ENCODE assay signal across 10 cellular contexts in the genomic region with DNA sequence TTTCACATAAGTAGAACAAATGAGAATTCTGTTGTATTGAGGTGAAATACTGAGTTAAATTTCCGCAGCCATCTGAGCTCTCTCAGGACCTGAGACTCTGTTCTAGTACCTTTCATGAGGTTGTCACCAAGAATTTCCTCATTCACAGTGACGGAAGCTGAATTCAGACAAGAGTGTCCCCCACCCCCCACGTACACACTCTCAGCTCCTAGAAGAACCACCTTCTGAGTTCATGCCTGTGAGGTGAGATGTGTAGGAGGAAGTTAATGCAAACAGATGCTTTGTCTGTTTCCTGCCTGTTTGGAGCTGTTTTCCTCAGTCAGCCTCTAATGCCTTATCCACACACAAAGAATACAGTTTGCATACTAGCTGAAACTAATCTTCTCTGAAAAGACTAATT. TPM values are rescaled to one million over a fixed set of nuclear protein-coding genes. Genes with fewer than 3 reads are reported as not detected.
DNase-seq lines count a peak whose midpoint lies in the region; ATAC-seq and TF ChIP-seq lines count a peak whose summit lies in the region.
"Had no signal": no experiment of that assay in that cellular context is flagged by ENCODE, and none has a peak within 500 bp of the region (broad histone marks: within the 10 kb centered on the region; RNA-seq: fewer than 3 reads in every experiment).

No MANE protein-coding gene starts in this region.

- H3F3A ChIP-seq in neural cell (ENCODE audit: insufficient read depth, low read length, poor library complexity, severe bottlenecking): peaks cover 3% of the 10 kb centered on the region

- H3K36me3 ChIP-seq in neural cell (ENCODE audit: insufficient read depth, low read length) (no peaks in the 10 kb centered on the region), thyroid gland (no peaks in the 10 kb centered on the region)
- H3K36me3 ChIP-seq: vagina had no signal

- TF ChIP-seq RAD21 in neural cell (conservative IDR thresholded peaks at IDR 0.05): no peak

- H3K9me3 Mint-ChIP-seq in activated T-helper 17 cell treated with anti-CD3 and anti-CD28 coated beads, Interleukin-2, amount 50 U/mL, for 72 hours: no peaks in the 10 kb centered on the region
- H3K9me3 Mint-ChIP-seq in mesothelial cell of epicardium: no peaks in the 10 kb centered on the region

- TF ChIP-seq POLR2A in thyroid gland (IDR thresholded peaks at IDR 0.05): no peak

- no peak overlapping the region for H2AFZ ChIP-seq in neural cell (ENCODE audit: low read depth, low read length)

- H3K9ac ChIP-seq in neural cell (ENCODE audit: low read length): no peak overlapping the region

- no peak overlapping the region for H3K4me2 ChIP-seq in neural cell (ENCODE audit: low read length)

- H3K9me2 ChIP-seq in neural cell (ENCODE audit: insufficient read depth, low read length): no peaks in the 10 kb centered on the region

- H3K9me3 ChIP-seq in neural cell (ENCODE audit: low read length) (no peaks in the 10 kb centered on the region), thyroid gland (no peaks in the 10 kb centered on the region)
- H3K9me3 ChIP-seq: vagina had no signal

- peaks cover 96% of the 10 kb centered on the region for H3K36me3 Mint-ChIP-seq in activated T-helper 17 cell treated with anti-CD3 and anti-CD28 coated beads, Interleukin-2, amount 50 U/mL, for 72 hours (ENCODE audit: low read depth)
- no peaks in the 10 kb centered on the region for H3K36me3 Mint-ChIP-seq in mesothelial cell of epicardium

- H3K4me1 ChIP-seq in thyroid gland: peaks cover 14 to 26% of the 10 kb centered on the region in 2 donors
- H3K4me1 ChIP-seq: vagina had no signal

- TF ChIP-seq EP300 in neural cell (conservative IDR thresholded peaks at IDR 0.05; ENCODE audit: poor library complexity, severe bottlenecking): no peak

- H3K27ac Mint-ChIP-seq in activated T-helper 17 cell treated with anti-CD3 and anti-CD28 coated beads, Interleukin-2, amount 50 U/mL, for 72 hours: peak overlapping the region; percentile 100
- H3K27ac Mint-ChIP-seq in mesothelial cell of epicardium: no peak overlapping the region

- H4K20me1 ChIP-seq in neural cell (ENCODE audit: insufficient read depth): no peaks in the 10 kb centered on the region

- intact Hi-C loops in thyroid gland (cut with DNase I): no loop called here

- H3K27ac ChIP-seq in neural cell (ENCODE audit: low read length) (peak overlapping the region; percentile 38), thyroid gland (no peak overlapping the region)
- H3K27ac ChIP-seq: vagina had no signal

- ATAC-seq in activated T-helper 17 cell treated with anti-CD3 and anti-CD28 coated beads, Interleukin-2, amount 50 U/mL, for 72 hours (replicated peaks): peak; percentile 55
- ATAC-seq in HG03097 (IDR thresholded peaks at IDR 0.05; ENCODE audit: low FRiP score, unreplicated experiment) (no peak), HG02623 (IDR thresholded peaks at IDR 0.05; ENCODE audit: unreplicated experiment) (no peak)

- H3K27me3 Mint-ChIP-seq in activated T-helper 17 cell treated with anti-CD3 and anti-CD28 coated beads, Interleukin-2, amount 50 U/mL, for 72 hours: no peaks in the 10 kb centered on the region
- H3K27me3 Mint-ChIP-seq in mesothelial cell of epicardium (ENCODE audit: low read depth): peaks cover 1% of the 10 kb centered on the region

- peak; percentile 41 for DNase-seq in activated CD4-positive, CD25-positive, alpha-beta regulatory T cell treated with anti-CD3 and anti-CD28 coated beads, Interleukin-2, amount 50 U/mL, for 16 hours (ENCODE audit: low read depth, low spot score)
- DNase-seq in activated CD4-positive, CD25-positive, alpha-beta regulatory T cell treated with anti-CD3 and anti-CD28 coated beads, Interleukin-2, amount 50 U/mL, for 72 hours: no peak
- DNase-seq in thyroid gland (peak; percentile 9 to 13), mesothelial cell of epicardium (ENCODE audit: low spot score in 2 of 2, unreplicated experiment in 2 of 2) (no peak)
- DNase-seq: glutamatergic neuron had no signal

- no peak for TF ChIP-seq CTCF in neural cell (IDR thresholded peaks at IDR 0.05; ENCODE audit: poor library complexity, severe bottlenecking)
- TF ChIP-seq CTCF in thyroid gland (IDR thresholded peaks at IDR 0.05): no peak
- TF ChIP-seq CTCF in mesothelial cell of epicardium (IDR thresholded peaks at IDR 0.05; ENCODE audit: unreplicated experiment): no peak

- peaks cover 14% of the 10 kb centered on the region for H3K79me2 ChIP-seq in neural cell (replicated peaks; ENCODE audit: insufficient read depth, low read length)

- H3K4me3 ChIP-seq in neural cell (ENCODE audit: low read length) (no peak overlapping the region), thyroid gland (replicated peaks in 1 of 3) (no peak overlapping the region)
- H3K4me3 ChIP-seq: vagina had no signal

- no peaks in the 10 kb centered on the region for H3K27me3 ChIP-seq in neural cell (ENCODE audit: insufficient read depth, low read depth, low read length)
- no peaks in the 10 kb centered on the region for H3K27me3 ChIP-seq in thyroid gland
- H3K27me3 ChIP-seq: vagina had no signal

- peak overlapping the region; percentile 80 for H3K4me3 Mint-ChIP-seq in activated T-helper 17 cell treated with anti-CD3 and anti-CD28 coated beads, Interleukin-2, amount 50 U/mL, for 72 hours
- H3K4me3 Mint-ChIP-seq in mesothelial cell of epicardium: no peak overlapping the region

- 53 to 66% methylated on average over 3 of the region's 3 CpGs for WGBS in thyroid gland, 2 donors

- peaks cover 32% of the 10 kb centered on the region for H3K4me1 Mint-ChIP-seq in activated T-helper 17 cell treated with anti-CD3 and anti-CD28 coated beads, Interleukin-2, amount 50 U/mL, for 72 hours
- H3K4me1 Mint-ChIP-seq in mesothelial cell of epicardium: no peaks in the 10 kb centered on the region

TF ChIP-seq in neural cell, 6 proteins besides CTCF, POLR2A, EP300 and RAD21:
- TF ChIP-seq SMC3 (conservative IDR thresholded peaks at IDR 0.05; ENCODE audit: poor library complexity) (no peak), POLR2AphosphoS5 (IDR thresholded peaks at IDR 0.05) (no peak), TAF1 (IDR thresholded peaks at IDR 0.05; ENCODE audit: low read depth) (no peak), EZH2 (IDR thresholded peaks at IDR 0.05; ENCODE audit: borderline replicate concordance, insufficient read depth, low read length, poor library complexity, severe bottlenecking) (no peak), MXI1 (conservative IDR thresholded peaks at IDR 0.05; ENCODE audit: poor library complexity, severe bottlenecking) (no peak)
- TF ChIP-seq, protein P1, sequence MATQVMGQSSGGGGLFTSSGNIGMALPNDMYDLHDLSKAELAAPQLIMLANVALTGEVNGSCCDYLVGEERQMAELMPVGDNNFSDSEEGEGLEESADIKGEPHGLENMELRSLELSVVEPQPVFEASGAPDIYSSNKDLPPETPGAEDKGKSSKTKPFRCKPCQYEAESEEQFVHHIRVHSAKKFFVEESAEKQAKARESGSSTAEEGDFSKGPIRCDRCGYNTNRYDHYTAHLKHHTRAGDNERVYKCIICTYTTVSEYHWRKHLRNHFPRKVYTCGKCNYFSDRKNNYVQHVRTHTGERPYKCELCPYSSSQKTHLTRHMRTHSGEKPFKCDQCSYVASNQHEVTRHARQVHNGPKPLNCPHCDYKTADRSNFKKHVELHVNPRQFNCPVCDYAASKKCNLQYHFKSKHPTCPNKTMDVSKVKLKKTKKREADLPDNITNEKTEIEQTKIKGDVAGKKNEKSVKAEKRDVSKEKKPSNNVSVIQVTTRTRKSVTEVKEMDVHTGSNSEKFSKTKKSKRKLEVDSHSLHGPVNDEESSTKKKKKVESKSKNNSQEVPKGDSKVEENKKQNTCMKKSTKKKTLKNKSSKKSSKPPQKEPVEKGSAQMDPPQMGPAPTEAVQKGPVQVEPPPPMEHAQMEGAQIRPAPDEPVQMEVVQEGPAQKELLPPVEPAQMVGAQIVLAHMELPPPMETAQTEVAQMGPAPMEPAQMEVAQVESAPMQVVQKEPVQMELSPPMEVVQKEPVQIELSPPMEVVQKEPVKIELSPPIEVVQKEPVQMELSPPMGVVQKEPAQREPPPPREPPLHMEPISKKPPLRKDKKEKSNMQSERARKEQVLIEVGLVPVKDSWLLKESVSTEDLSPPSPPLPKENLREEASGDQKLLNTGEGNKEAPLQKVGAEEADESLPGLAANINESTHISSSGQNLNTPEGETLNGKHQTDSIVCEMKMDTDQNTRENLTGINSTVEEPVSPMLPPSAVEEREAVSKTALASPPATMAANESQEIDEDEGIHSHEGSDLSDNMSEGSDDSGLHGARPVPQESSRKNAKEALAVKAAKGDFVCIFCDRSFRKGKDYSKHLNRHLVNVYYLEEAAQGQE (IDR thresholded peaks at IDR 0.05; ENCODE audit: borderline replicate concordance): no peak

RNA-seq across cellular contexts. Expression of gene BICDL1, which starts 18.2 kb away (rescaled TPM):
- 10 to 100 TPM; 36.9 to 91.6 TPM for total RNA-seq in activated T-helper 17 cell treated with anti-CD3 and anti-CD28 coated beads, Interleukin-2, amount 50 U/mL, for 72 hours
- 136 and 198 TPM in 2 replicates for polyA plus RNA-seq in neural cell
- polyA minus RNA-seq in neural cell: 77.6 and 77.9 TPM in 2 replicates
- total RNA-seq in thyroid gland: 10 to 100 TPM; 10.5 to 81.8 (median 48.1) TPM
- total RNA-seq in mesothelial cell of epicardium: 38.8 to 41.5 TPM (median 40.1 TPM) in 3 replicates

Comparison
In these comparisons a context has a peak if more than half of its experiments do, and no peak if none do; other contexts are left out.
1. DNase-seq: peak in activated CD4-positive, CD25-positive, alpha-beta regulatory T cell treated with anti-CD3 and anti-CD28 coated beads, Interleukin-2, amount 50 U/mL, for 16 hours (single experiment) and thyroid gland (2 of 2); none in activated CD4-positive, CD25-positive, alpha-beta regulatory T cell treated with anti-CD3 and anti-CD28 coated beads, Interleukin-2, amount 50 U/mL, for 72 hours (single experiment) and mesothelial cell of epicardium (0 of 2).